In genomic region chr6:47715782-47716181, GRCh38 we compare ENCODE assay signal across 1 cellular context.
A peak's percentile ranks its signal among the peaks of the same experiment; 100 is the strongest.
TF ChIP-seq lines count a peak whose summit lies in the region.

No MANE protein-coding gene starts in this region.

TF ChIP-seq in GM12878, 131 proteins besides CTCF, POLR2A, EP300 and RAD21 (continued from another document and continues in another):
- no peak for TF ChIP-seq REST (IDR thresholded peaks at IDR 0.05; ENCODE audit: low read depth, low read length)
- TF ChIP-seq ELK1 (IDR thresholded peaks at IDR 0.05; ENCODE audit: low read depth, low read length) = no peak
- TF ChIP-seq MYB (IDR thresholded peaks at IDR 0.05; ENCODE audit: borderline replicate concordance, low read depth, low read length) = no peak
- TF ChIP-seq ZNF687 (IDR thresholded peaks at IDR 0.05) = no peak
- no peak for TF ChIP-seq TBL1XR1 (IDR thresholded peaks at IDR 0.05; ENCODE audit: low read depth, low read length)
- no peak for TF ChIP-seq GATAD2B (conservative IDR thresholded peaks at IDR 0.05; ENCODE audit: low read depth)
- peak; percentile 84; the same call in 1 of the 2 replicates for TF ChIP-seq FOXM1 (IDR thresholded peaks at IDR 0.05; ENCODE audit: low read depth, low read length)
- no peak for TF ChIP-seq POLR2AphosphoS2 (IDR thresholded peaks at IDR 0.05; ENCODE audit: low read depth, low read length)
- TF ChIP-seq, protein P1, sequence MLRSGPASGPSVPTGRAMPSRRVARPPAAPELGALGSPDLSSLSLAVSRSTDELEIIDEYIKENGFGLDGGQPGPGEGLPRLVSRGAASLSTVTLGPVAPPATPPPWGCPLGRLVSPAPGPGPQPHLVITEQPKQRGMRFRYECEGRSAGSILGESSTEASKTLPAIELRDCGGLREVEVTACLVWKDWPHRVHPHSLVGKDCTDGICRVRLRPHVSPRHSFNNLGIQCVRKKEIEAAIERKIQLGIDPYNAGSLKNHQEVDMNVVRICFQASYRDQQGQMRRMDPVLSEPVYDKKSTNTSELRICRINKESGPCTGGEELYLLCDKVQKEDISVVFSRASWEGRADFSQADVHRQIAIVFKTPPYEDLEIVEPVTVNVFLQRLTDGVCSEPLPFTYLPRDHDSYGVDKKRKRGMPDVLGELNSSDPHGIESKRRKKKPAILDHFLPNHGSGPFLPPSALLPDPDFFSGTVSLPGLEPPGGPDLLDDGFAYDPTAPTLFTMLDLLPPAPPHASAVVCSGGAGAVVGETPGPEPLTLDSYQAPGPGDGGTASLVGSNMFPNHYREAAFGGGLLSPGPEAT (IDR thresholded peaks at IDR 0.05; ENCODE audit: low read depth) = peak; percentile 77; the same call in 1 of the 2 replicates
- peak; percentile 87 for TF ChIP-seq JUNB (IDR thresholded peaks at IDR 0.05)
- TF ChIP-seq, protein P2, sequence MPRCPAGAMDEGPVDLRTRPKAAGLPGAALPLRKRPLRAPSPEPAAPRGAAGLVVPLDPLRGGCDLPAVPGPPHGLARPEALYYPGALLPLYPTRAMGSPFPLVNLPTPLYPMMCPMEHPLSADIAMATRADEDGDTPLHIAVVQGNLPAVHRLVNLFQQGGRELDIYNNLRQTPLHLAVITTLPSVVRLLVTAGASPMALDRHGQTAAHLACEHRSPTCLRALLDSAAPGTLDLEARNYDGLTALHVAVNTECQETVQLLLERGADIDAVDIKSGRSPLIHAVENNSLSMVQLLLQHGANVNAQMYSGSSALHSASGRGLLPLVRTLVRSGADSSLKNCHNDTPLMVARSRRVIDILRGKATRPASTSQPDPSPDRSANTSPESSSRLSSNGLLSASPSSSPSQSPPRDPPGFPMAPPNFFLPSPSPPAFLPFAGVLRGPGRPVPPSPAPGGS (IDR thresholded peaks at IDR 0.05; ENCODE audit: borderline replicate concordance, insufficient read depth, low read depth, low read length, poor library complexity, severe bottlenecking) = peak; percentile 40
- TF ChIP-seq, protein P3, sequence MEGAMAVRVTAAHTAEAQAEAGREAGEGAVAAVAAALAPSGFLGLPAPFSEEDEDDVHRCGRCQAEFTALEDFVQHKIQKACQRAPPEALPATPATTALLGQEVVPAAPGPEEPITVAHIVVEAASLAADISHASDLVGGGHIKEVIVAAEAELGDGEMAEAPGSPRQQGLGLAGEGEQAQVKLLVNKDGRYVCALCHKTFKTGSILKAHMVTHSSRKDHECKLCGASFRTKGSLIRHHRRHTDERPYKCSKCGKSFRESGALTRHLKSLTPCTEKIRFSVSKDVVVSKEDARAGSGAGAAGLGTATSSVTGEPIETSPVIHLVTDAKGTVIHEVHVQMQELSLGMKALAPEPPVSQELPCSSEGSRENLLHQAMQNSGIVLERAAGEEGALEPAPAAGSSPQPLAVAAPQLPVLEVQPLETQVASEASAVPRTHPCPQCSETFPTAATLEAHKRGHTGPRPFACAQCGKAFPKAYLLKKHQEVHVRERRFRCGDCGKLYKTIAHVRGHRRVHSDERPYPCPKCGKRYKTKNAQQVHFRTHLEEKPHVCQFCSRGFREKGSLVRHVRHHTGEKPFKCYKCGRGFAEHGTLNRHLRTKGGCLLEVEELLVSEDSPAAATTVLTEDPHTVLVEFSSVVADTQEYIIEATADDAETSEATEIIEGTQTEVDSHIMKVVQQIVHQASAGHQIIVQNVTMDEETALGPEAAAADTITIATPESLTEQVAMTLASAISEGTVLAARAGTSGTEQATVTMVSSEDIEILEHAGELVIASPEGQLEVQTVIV (IDR thresholded peaks at IDR 0.05; ENCODE audit: borderline replicate concordance, partially characterized antibody) = no peak
- TF ChIP-seq ZNF274 (IDR thresholded peaks at IDR 0.05; ENCODE audit: insufficient read depth, insufficient read length) = no peak
- TF ChIP-seq TCF3 (IDR thresholded peaks at IDR 0.05; ENCODE audit: borderline replicate concordance, insufficient read depth, low read depth, low read length) = no peak
- peak; percentile 75; the same call in 1 of the 2 replicates for TF ChIP-seq TCF7 (IDR thresholded peaks at IDR 0.05; ENCODE audit: borderline replicate concordance)
- peak; percentile 57; the same call in 1 of the 2 replicates for TF ChIP-seq MTA2 (IDR thresholded peaks at IDR 0.05; ENCODE audit: low read depth)
- TF ChIP-seq, protein P4, sequence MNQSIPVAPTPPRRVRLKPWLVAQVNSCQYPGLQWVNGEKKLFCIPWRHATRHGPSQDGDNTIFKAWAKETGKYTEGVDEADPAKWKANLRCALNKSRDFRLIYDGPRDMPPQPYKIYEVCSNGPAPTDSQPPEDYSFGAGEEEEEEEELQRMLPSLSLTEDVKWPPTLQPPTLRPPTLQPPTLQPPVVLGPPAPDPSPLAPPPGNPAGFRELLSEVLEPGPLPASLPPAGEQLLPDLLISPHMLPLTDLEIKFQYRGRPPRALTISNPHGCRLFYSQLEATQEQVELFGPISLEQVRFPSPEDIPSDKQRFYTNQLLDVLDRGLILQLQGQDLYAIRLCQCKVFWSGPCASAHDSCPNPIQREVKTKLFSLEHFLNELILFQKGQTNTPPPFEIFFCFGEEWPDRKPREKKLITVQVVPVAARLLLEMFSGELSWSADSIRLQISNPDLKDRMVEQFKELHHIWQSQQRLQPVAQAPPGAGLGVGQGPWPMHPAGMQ (IDR thresholded peaks at IDR 0.05; ENCODE audit: borderline replicate concordance) = no peak
- TF ChIP-seq BRCA1 (IDR thresholded peaks at IDR 0.05; ENCODE audit: low read depth, low read length) = no peak
- no peak for TF ChIP-seq CREM (IDR thresholded peaks at IDR 0.05; ENCODE audit: low read depth)
- TF ChIP-seq HDGF (IDR thresholded peaks at IDR 0.05) = no peak
- TF ChIP-seq, protein P5, sequence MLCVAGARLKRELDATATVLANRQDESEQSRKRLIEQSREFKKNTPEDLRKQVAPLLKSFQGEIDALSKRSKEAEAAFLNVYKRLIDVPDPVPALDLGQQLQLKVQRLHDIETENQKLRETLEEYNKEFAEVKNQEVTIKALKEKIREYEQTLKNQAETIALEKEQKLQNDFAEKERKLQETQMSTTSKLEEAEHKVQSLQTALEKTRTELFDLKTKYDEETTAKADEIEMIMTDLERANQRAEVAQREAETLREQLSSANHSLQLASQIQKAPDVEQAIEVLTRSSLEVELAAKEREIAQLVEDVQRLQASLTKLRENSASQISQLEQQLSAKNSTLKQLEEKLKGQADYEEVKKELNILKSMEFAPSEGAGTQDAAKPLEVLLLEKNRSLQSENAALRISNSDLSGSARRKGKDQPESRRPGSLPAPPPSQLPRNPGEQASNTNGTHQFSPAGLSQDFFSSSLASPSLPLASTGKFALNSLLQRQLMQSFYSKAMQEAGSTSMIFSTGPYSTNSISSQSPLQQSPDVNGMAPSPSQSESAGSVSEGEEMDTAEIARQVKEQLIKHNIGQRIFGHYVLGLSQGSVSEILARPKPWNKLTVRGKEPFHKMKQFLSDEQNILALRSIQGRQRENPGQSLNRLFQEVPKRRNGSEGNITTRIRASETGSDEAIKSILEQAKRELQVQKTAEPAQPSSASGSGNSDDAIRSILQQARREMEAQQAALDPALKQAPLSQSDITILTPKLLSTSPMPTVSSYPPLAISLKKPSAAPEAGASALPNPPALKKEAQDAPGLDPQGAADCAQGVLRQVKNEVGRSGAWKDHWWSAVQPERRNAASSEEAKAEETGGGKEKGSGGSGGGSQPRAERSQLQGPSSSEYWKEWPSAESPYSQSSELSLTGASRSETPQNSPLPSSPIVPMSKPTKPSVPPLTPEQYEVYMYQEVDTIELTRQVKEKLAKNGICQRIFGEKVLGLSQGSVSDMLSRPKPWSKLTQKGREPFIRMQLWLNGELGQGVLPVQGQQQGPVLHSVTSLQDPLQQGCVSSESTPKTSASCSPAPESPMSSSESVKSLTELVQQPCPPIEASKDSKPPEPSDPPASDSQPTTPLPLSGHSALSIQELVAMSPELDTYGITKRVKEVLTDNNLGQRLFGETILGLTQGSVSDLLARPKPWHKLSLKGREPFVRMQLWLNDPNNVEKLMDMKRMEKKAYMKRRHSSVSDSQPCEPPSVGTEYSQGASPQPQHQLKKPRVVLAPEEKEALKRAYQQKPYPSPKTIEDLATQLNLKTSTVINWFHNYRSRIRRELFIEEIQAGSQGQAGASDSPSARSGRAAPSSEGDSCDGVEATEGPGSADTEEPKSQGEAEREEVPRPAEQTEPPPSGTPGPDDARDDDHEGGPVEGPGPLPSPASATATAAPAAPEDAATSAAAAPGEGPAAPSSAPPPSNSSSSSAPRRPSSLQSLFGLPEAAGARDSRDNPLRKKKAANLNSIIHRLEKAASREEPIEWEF (IDR thresholded peaks at IDR 0.05; ENCODE audit: insufficient replicate concordance, low read depth, low read length) = peak; percentile 34
- no peak for TF ChIP-seq EZH2 (IDR thresholded peaks at IDR 0.05; ENCODE audit: borderline replicate concordance, control insufficient read depth, low read depth, low read length)
- TF ChIP-seq MTA3 (IDR thresholded peaks at IDR 0.05; ENCODE audit: borderline replicate concordance, low read length) = no peak
- no peak for TF ChIP-seq MXI1 (IDR thresholded peaks at IDR 0.05; ENCODE audit: low read depth, low read length)
- no peak for TF ChIP-seq LARP7 (IDR thresholded peaks at IDR 0.05)
- no peak for TF ChIP-seq POLR2AphosphoS5 (IDR thresholded peaks at IDR 0.05; ENCODE audit: low read length)
- TF ChIP-seq USF2 (IDR thresholded peaks at IDR 0.05; ENCODE audit: borderline replicate concordance, low read depth, low read length) = no peak
- no peak for TF ChIP-seq PML (IDR thresholded peaks at IDR 0.05; ENCODE audit: low read length)
- TF ChIP-seq BHLHE40 (IDR thresholded peaks at IDR 0.05; ENCODE audit: borderline replicate concordance in 1 of 2, low read depth in 2 of 2, low read length in 1 of 2) = no peak
- TF ChIP-seq ATF2 (IDR thresholded peaks at IDR 0.05; ENCODE audit: low read length) = peak; percentile 78
- peak; percentile 80 for TF ChIP-seq ATF7 (IDR thresholded peaks at IDR 0.05; ENCODE audit: low read depth)
